Comparison of ENCODE assay signal across 31 cellular contexts in the genomic region with DNA sequence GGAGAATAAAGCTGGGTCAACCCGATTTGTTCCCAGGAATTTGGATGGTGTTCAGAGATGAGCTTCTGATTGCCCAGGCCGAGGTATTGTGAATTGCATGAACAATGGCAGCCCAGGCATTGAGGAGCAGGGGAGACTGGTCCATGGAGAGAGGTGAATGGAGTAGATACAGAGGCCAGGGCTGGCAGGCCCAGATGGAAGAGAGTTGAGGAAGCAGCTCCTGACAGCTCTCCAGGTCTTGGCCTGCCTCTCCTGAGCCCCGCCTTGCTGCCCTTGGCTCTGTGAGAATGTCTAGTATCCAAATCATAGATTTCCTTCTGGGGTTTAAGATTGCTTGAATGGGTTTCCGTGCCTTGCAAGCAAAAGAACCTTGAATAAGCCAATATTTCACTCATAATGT. TPM values are rescaled to one million over a fixed set of nuclear protein-coding genes. Genes with fewer than 3 reads are reported as not detected.
"Had no signal": no experiment of that assay in that cellular context is flagged by ENCODE, and none has a peak within 500 bp of the region (broad histone marks: within the 10 kb centered on the region; RNA-seq: fewer than 3 reads in every experiment).

No MANE protein-coding gene starts in this region.

- H3K36me3 Mint-ChIP-seq: natural killer cell treated with Interleukin-12 subunit alpha and Interleukin-12 subunit beta and Interleukin-15 and Interleukin-18, amount 100 ng/mL, for 72 hours; stimulated activated memory B cell treated with anti-CD40 and anti-IgM and Interleukin-4, amounts not matched to agents 10 μg/mL and 1 μg/mL and 100 μg/mL, for 72 hours had no signal

- H3K36me3 ChIP-seq: esophagus muscularis mucosa, gastroesophageal sphincter, heart right ventricle, left ventricle myocardium inferior, lower lobe of right lung, prostate gland, spleen, tibial artery, upper lobe of right lung, uterus had no signal

- H3K9me3 Mint-ChIP-seq: natural killer cell treated with Interleukin-12 subunit alpha and Interleukin-12 subunit beta and Interleukin-15 and Interleukin-18, amount 100 ng/mL, for 72 hours; stimulated activated memory B cell treated with anti-CD40 and anti-IgM and Interleukin-4, amounts not matched to agents 10 μg/mL and 1 μg/mL and 100 μg/mL, for 72 hours had no signal

- FAIRE-seq: colon, endothelial cell of umbilical vein, islet of Langerhans had no signal

- H3K27ac ChIP-seq: dorsolateral prefrontal cortex, esophagus muscularis mucosa, foreskin keratinocyte, gastroesophageal sphincter, heart right ventricle, left ventricle myocardium inferior, lower lobe of right lung, prostate gland, skin epidermis, testis, tibial artery, upper lobe of right lung, uterus had no signal

- DNase-seq: dorsolateral prefrontal cortex; effector CD8-positive, alpha-beta T cell; foreskin keratinocyte; heart right ventricle; hippocampal formation; kidney glomerular epithelial cell; left colon; left ventricle myocardium inferior; lower lobe of right lung; mucosa of descending colon; naive B cell; right cardiac atrium; stimulated activated CD4-positive, alpha-beta T cell treated with anti-CD3 and anti-CD28 coated beads, Interleukin-4, amount 100 ng/mL, for 4 hours; stimulated activated naive CD8-positive, alpha-beta T cell treated with anti-CD3 and anti-CD28 coated beads, Interleukin-15, Interleukin-2, amounts not matched to agents 100 U/mL and 50 U/mL, for 24 hours; substantia nigra; testis; tibial artery; upper lobe of right lung had no signal

- H3K27ac Mint-ChIP-seq: natural killer cell treated with Interleukin-12 subunit alpha and Interleukin-12 subunit beta and Interleukin-15 and Interleukin-18, amount 100 ng/mL, for 72 hours; stimulated activated memory B cell treated with anti-CD40 and anti-IgM and Interleukin-4, amounts not matched to agents 10 μg/mL and 1 μg/mL and 100 μg/mL, for 72 hours had no signal

- ATAC-seq: foreskin keratinocyte; left colon; lower lobe of right lung; mucosa of descending colon; natural killer cell treated with Interleukin-12 subunit alpha and Interleukin-12 subunit beta and Interleukin-15 and Interleukin-18, amount 100 ng/mL, for 72 hours; right cardiac atrium; stimulated activated memory B cell treated with anti-CD40 and anti-IgM and Interleukin-4, amounts not matched to agents 10 μg/mL and 1 μg/mL and 100 μg/mL, for 72 hours; stimulated activated naive CD8-positive, alpha-beta T cell treated with anti-CD3 and anti-CD28 coated beads, Interleukin-15, Interleukin-2, amounts not matched to agents 100 U/mL and 50 U/mL, for 24 hours; upper lobe of right lung had no signal

- H3K4me3 Mint-ChIP-seq: naive B cell; natural killer cell treated with Interleukin-12 subunit alpha and Interleukin-12 subunit beta and Interleukin-15 and Interleukin-18, amount 100 ng/mL, for 72 hours; neural crest cell; stimulated activated memory B cell treated with anti-CD40 and anti-IgM and Interleukin-4, amounts not matched to agents 10 μg/mL and 1 μg/mL and 100 μg/mL, for 72 hours had no signal

- H3K4me3 ChIP-seq: dorsolateral prefrontal cortex, esophagus muscularis mucosa, gastroesophageal sphincter, heart right ventricle, left ventricle myocardium inferior, lower lobe of right lung, mucosa of descending colon, prostate gland, skin epidermis, spleen, testis, tibial artery, upper lobe of right lung, uterus had no signal

- H3K27me3 ChIP-seq: dorsolateral prefrontal cortex, testis, tibial artery, uterus had no signal

- H3K9me3 ChIP-seq: esophagus muscularis mucosa, gastroesophageal sphincter, heart right ventricle, left ventricle myocardium inferior, lower lobe of right lung, mucosa of descending colon, prostate gland, spleen, testis, tibial artery, upper lobe of right lung, uterus had no signal

- H3K4me1 ChIP-seq: foreskin keratinocyte, gastroesophageal sphincter, prostate gland, upper lobe of right lung, uterus had no signal

RNA-seq across cellular contexts. Expression of gene ABCA4, which starts 11.5 kb away (rescaled TPM):
- total RNA-seq: epithelial cell of proximal tubule; foreskin keratinocyte; natural killer cell treated with Interleukin-12 subunit alpha and Interleukin-12 subunit beta and Interleukin-15 and Interleukin-18, amount 100 ng/mL, for 72 hours had no signal
